Comparison of ENCODE assay signal across 9 cellular contexts in the genomic region with DNA sequence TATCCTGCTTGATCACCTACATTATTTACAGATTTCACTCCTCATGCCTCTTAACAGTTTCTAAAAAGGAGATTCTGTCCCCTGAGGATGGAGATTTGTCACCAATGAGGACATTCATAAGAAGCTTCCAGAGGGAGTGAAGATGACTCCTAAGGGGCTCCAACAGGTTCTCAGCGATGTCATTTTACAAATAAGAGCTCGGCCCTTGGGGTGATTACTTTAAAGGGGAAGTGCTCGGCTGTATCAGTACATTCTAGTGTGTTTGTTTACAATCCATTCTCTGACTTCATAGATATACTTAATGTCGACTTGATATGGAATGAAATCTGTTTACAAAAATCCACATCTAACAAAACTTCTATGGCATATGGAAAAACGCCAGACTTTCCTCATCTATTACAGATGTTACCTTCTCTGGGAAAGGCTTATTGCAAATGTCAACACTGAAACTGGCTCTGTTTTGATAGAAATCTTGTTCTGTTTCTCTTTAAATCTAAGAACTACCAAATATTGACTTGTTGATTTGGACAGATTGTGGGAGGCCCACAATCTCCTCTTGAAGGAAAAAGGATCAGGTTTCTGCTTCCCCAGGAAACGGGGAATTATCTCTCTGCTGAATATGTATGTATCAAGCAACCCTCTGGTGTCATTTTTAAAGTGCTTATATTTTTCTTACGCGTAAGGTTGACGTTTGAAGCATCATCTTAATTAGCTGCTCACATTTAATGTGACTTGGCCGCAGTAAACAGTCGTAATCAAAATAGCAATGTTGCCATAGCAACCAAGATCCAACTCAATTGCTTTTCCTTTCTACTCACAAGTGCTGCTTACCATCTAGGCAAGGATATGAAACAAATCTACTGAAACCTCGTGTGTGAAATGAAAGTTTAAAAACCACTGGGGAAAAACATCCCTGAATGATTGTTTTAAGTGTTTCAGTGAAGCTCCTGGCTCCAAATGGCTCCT.
DNase-seq lines count a peak whose midpoint lies in the region; ATAC-seq, FAIRE-seq and TF ChIP-seq lines count a peak whose summit lies in the region.
"Had no signal": no experiment of that assay in that cellular context is flagged by ENCODE, and none has a peak within 500 bp of the region (broad histone marks: within the 10 kb centered on the region; RNA-seq: fewer than 3 reads in every experiment).

No MANE protein-coding gene starts in this region.

- no peak overlapping the region for H3K4me3 ChIP-seq in K562

- no peaks in the 10 kb centered on the region for H3K27me3 ChIP-seq in K562 (ENCODE audit: control insufficient read depth in 2 of 2, insufficient read depth in 2 of 2, low read length in 2 of 2)
- H3K27me3 ChIP-seq: tibial nerve had no signal

- no peak for TF ChIP-seq EP300 in K562 (IDR thresholded peaks at IDR 0.05; ENCODE audit: low read length)

- no TSS peak for BruUV-seq in K562 (replicated peaks; lab: Mats Ljungman, UMichigan)

- CTCF ChIA-PET in K562 (lab: Yijun Ruan, JAX; ENCODE audit: low intra/inter-chr PET ratio) = no interaction called here

- H3K9me3 ChIP-seq in K562 (replicated peaks; ENCODE audit: control insufficient read depth, insufficient read depth, low read depth, low read length) = no peaks in the 10 kb centered on the region
- H3K9me3 ChIP-seq: tibial nerve had no signal

- ATAC-seq in K562 (no peak), GM21619 (IDR thresholded peaks at IDR 0.05; ENCODE audit: unreplicated experiment) (no peak), GM19328 (IDR thresholded peaks at IDR 0.05; ENCODE audit: unreplicated experiment) (no peak), GM21447 (IDR thresholded peaks at IDR 0.05; ENCODE audit: unreplicated experiment) (no peak)

- no peaks in the 10 kb centered on the region for H3K9me1 ChIP-seq in K562 (ENCODE audit: control insufficient read depth, insufficient read depth, low read length)

- H3K4me2 ChIP-seq in K562 (ENCODE audit: insufficient read depth, low read length) = no peak overlapping the region

- no peak for TF ChIP-seq POLR2A in K562 (conservative IDR thresholded peaks at IDR 0.05)

- no peak for FAIRE-seq in K562 (lab: Jason Lieb, UNC)

- no peak overlapping the region for H3K27ac ChIP-seq in K562 (ENCODE audit: extremely low read depth, low read depth, low read length)

- WGBS in K562 (ENCODE audit: insufficient coverage, low coverage, missing lambda C conversion rate) = 20% methylated on average over 12 of the region's 12 CpGs

- no peaks in the 10 kb centered on the region for H3K36me3 ChIP-seq in K562 (ENCODE audit: control insufficient read depth, insufficient read depth, low read length)
- H3K36me3 ChIP-seq: tibial nerve had no signal

- no peak for TF ChIP-seq RAD21 in K562 (CRISPR knock-in tag; conservative IDR thresholded peaks at IDR 0.05 in 1 of 2, IDR thresholded peaks at IDR 0.05 in 1 of 2)

- DNase-seq in DMS153 (lab: John Stamatoyannopoulos, UW) = peak; percentile 37
- peak; percentile 34 for DNase-seq in NCI-H1417 treated with DMSO at 0.1 percent for 48 hours (lab: John Stamatoyannopoulos, UW)
- DNase-seq in K562 (ENCODE audit: extremely low read depth in 1 of 4, low spot score in 3 of 4) = no peak
- peak; percentile 34 for DNase-seq in myocyte (ENCODE audit: low read depth)
- DNase-seq in SKM-1 treated with dmso at 0.1 percent for 144 hours (lab: John Stamatoyannopoulos, UW; ENCODE audit: unreplicated experiment) = no peak

- intact Hi-C loops in K562 (cut with micrococcal nuclease) = no loop called here

- no peak overlapping the region for H2AFZ ChIP-seq in K562 (ENCODE audit: low read depth, low read length)

- POLR2A ChIA-PET in K562 (lab: Yijun Ruan, JAX) = no interaction called here

- H3K9ac ChIP-seq in K562 (ENCODE audit: insufficient read depth in 1 of 2, low read depth in 2 of 2, low read length in 2 of 2) = no peak overlapping the region

- no peaks in the 10 kb centered on the region; a peak in 2 of 5 replicates for H3K4me1 ChIP-seq in K562 (replicated peaks in 1 of 2; ENCODE audit: control insufficient read depth in 2 of 2, insufficient read depth in 2 of 2, low read length in 2 of 2)

- no peaks in the 10 kb centered on the region for H3K79me2 ChIP-seq in K562 (ENCODE audit: control insufficient read depth, insufficient read depth, low read length)

- H4K20me1 ChIP-seq in K562 (replicated peaks; ENCODE audit: control insufficient read depth, insufficient read depth, low read length) = 0 out of 2 replicates have a peak, but pooled peaks cover 3% of the 10 kb centered on the region

- no peak for TF ChIP-seq CTCF in K562 (IDR thresholded peaks at IDR 0.05 in 2 of 3, conservative IDR thresholded peaks at IDR 0.05 in 1 of 3; ENCODE audit: insufficient read depth in 2 of 3, low read depth in 1 of 3, low read length in 3 of 3)

- in situ Hi-C loops in K562 (cut with MboI) = no loop called here

TF ChIP-seq in K562, 482 proteins besides CTCF, POLR2A, EP300 and RAD21:
- TF ChIP-seq ARID2 (IDR thresholded peaks at IDR 0.05) (no peak), ZNF444 (CRISPR knock-in tag; IDR thresholded peaks at IDR 0.05) (no peak), FOXA3 (CRISPR knock-in tag; conservative IDR thresholded peaks at IDR 0.05 in 1 of 2, IDR thresholded peaks at IDR 0.05 in 1 of 2) (0 out of 4 replicates have a peak, but pooled peaks of 1 of the 2 experiments have one; percentile 4), SPI1 (IDR thresholded peaks at IDR 0.05; ENCODE audit: borderline replicate concordance, low read depth, low read length) (0 out of 2 replicates have a peak, but pooled peaks have one; percentile 44), RFX1 (IDR thresholded peaks at IDR 0.05) (peak; percentile 82)

Comparison
In these comparisons a context has a peak if more than half of its experiments do, and no peak if none do; other contexts are left out.
1. DNase-seq: peak in DMS153 (single experiment), NCI-H1417 treated with DMSO at 0.1 percent for 48 hours (single experiment) and myocyte (single experiment); none in K562 (0 of 4) and SKM-1 treated with dmso at 0.1 percent for 144 hours (single experiment).